Comparison of ENCODE assay signal across 13 cellular contexts in genomic region chr7:66110861-66111260, GRCh38. TPM values are rescaled to one million over a fixed set of nuclear protein-coding genes. Genes with fewer than 3 reads are reported as not detected.
DNase-seq lines count a peak whose midpoint lies in the region; ATAC-seq and TF ChIP-seq lines count a peak whose summit lies in the region.
"Had no signal": no experiment of that assay in that cellular context is flagged by ENCODE, and none has a peak within 500 bp of the region (broad histone marks: within the 10 kb centered on the region; RNA-seq: fewer than 3 reads in every experiment).

No MANE protein-coding gene starts in this region.

- H3K4me1 Mint-ChIP-seq in stimulated activated naive CD8-positive, alpha-beta T cell treated with anti-CD3 and anti-CD28 coated beads, Interleukin-15, amount 100 ng/mL, for 72 hours: peaks cover 16% of the 10 kb centered on the region
- peaks cover 9 to 13% of the 10 kb centered on the region in 2 donors for H3K4me1 Mint-ChIP-seq in effector memory CD8-positive, alpha-beta T cell (ENCODE audit: low read depth in 2 of 2)

- peak overlapping the region in 1 of 2 donors; percentile 42 for H3K27ac Mint-ChIP-seq in stimulated activated naive CD8-positive, alpha-beta T cell treated with anti-CD3 and anti-CD28 coated beads, Interleukin-15, amount 100 ng/mL, for 72 hours
- H3K27ac Mint-ChIP-seq in effector memory CD8-positive, alpha-beta T cell: no peak overlapping the region
- H3K27ac Mint-ChIP-seq: mesothelial cell of epicardium had no signal

- no peaks in the 10 kb centered on the region for H3K27me3 Mint-ChIP-seq in stimulated activated naive CD8-positive, alpha-beta T cell treated with anti-CD3 and anti-CD28 coated beads, Interleukin-15, amount 100 ng/mL, for 72 hours
- H3K27me3 Mint-ChIP-seq in effector memory CD8-positive, alpha-beta T cell: no peaks in the 10 kb centered on the region

- no peak for ATAC-seq in stimulated activated naive CD8-positive, alpha-beta T cell treated with anti-CD3 and anti-CD28 coated beads, Interleukin-15, Interleukin-2, amounts not matched to agents 100 U/mL and 50 U/mL, for 24 hours
- no peak for ATAC-seq in stimulated activated naive CD8-positive, alpha-beta T cell treated with anti-CD3 and anti-CD28 coated beads, Interleukin-15, amount 100 ng/mL, for 72 hours
- no peak for ATAC-seq in effector memory CD8-positive, alpha-beta T cell (replicated peaks)

- H3K9me3 Mint-ChIP-seq in stimulated activated naive CD8-positive, alpha-beta T cell treated with anti-CD3 and anti-CD28 coated beads, Interleukin-15, amount 100 ng/mL, for 72 hours: no peaks in the 10 kb centered on the region
- no peaks in the 10 kb centered on the region for H3K9me3 Mint-ChIP-seq in effector memory CD8-positive, alpha-beta T cell
- H3K9me3 Mint-ChIP-seq: mesothelial cell of epicardium had no signal

- H3K36me3 Mint-ChIP-seq in effector memory CD8-positive, alpha-beta T cell (ENCODE audit: insufficient read depth): peaks cover 16% of the 10 kb centered on the region
- H3K36me3 Mint-ChIP-seq: mesothelial cell of epicardium had no signal

- no peak for TF ChIP-seq CTCF in fibroblast of the aortic adventitia (IDR thresholded peaks at IDR 0.05; ENCODE audit: insufficient read depth, low read length)

- peak; percentile 30 for DNase-seq in stimulated activated naive CD8-positive, alpha-beta T cell treated with anti-CD3 and anti-CD28 coated beads, Interleukin-15, Interleukin-2, amounts not matched to agents 100 U/mL and 50 U/mL, for 24 hours
- DNase-seq in stimulated activated naive CD8-positive, alpha-beta T cell treated with anti-CD3 and anti-CD28 coated beads, Interleukin-15, amount 100 ng/mL, for 72 hours: no peak
- DNase-seq in SW 1271 (lab: John Stamatoyannopoulos, UW): peak; percentile 52 to 72
- DNase-seq in fibroblast of the aortic adventitia (ENCODE audit: low read depth): peak; percentile 91
- DNase-seq in effector memory CD8-positive, alpha-beta T cell: no peak
- DNase-seq in NOMO-1 treated with dmso at 0.1 percent for 144 hours (lab: John Stamatoyannopoulos, UW; ENCODE audit: unreplicated experiment): no peak
- DNase-seq in DMS153 treated with DMSO at 0.1 percent for 48 hours (lab: John Stamatoyannopoulos, UW; ENCODE audit: unreplicated experiment): no peak
- DNase-seq in superior temporal gyrus (ENCODE audit: extremely low spot score): no peak
- DNase-seq: adrenal gland, NCI-H1092 had no signal

- H3K4me3 Mint-ChIP-seq in stimulated activated naive CD8-positive, alpha-beta T cell treated with anti-CD3 and anti-CD28 coated beads, Interleukin-15, amount 100 ng/mL, for 72 hours: no peak overlapping the region
- H3K4me3 Mint-ChIP-seq in effector memory CD8-positive, alpha-beta T cell: no peak overlapping the region
- H3K4me3 Mint-ChIP-seq: mesothelial cell of epicardium had no signal

- no peak overlapping the region for H3K4me3 ChIP-seq in fibroblast of the aortic adventitia (ENCODE audit: low read depth, low read length)
- H3K4me3 ChIP-seq: adrenal gland, BLaER1, skin epidermis had no signal

RNA-seq across cellular contexts. Expression of gene CRCP, which starts 3.8 kb away (rescaled TPM):
- 36.1 and 46.8 TPM in 2 replicates for total RNA-seq in fibroblast of the aortic adventitia (ENCODE audit: low replicate concordance)

RNA-seq across cellular contexts. Expression of gene ASL, which starts 35.2 kb away (rescaled TPM):
- 13.9 and 45.8 TPM in 2 replicates for total RNA-seq in fibroblast of the aortic adventitia (ENCODE audit: low replicate concordance)

Comparison
In these comparisons a context has a peak if more than half of its experiments do, and no peak if none do; other contexts are left out.
1. DNase-seq: peak in stimulated activated naive CD8-positive, alpha-beta T cell treated with anti-CD3 and anti-CD28 coated beads, Interleukin-15, Interleukin-2, amounts not matched to agents 100 U/mL and 50 U/mL, for 24 hours (single experiment), SW 1271 (2 of 2) and fibroblast of the aortic adventitia (single experiment); none in stimulated activated naive CD8-positive, alpha-beta T cell treated with anti-CD3 and anti-CD28 coated beads, Interleukin-15, amount 100 ng/mL, for 72 hours (0 of 2), effector memory CD8-positive, alpha-beta T cell (0 of 3), NOMO-1 treated with dmso at 0.1 percent for 144 hours (single experiment), DMS153 treated with DMSO at 0.1 percent for 48 hours (single experiment) and superior temporal gyrus (single experiment).